Comparison of ENCODE assay signal across 7 cellular contexts in the genomic region with DNA sequence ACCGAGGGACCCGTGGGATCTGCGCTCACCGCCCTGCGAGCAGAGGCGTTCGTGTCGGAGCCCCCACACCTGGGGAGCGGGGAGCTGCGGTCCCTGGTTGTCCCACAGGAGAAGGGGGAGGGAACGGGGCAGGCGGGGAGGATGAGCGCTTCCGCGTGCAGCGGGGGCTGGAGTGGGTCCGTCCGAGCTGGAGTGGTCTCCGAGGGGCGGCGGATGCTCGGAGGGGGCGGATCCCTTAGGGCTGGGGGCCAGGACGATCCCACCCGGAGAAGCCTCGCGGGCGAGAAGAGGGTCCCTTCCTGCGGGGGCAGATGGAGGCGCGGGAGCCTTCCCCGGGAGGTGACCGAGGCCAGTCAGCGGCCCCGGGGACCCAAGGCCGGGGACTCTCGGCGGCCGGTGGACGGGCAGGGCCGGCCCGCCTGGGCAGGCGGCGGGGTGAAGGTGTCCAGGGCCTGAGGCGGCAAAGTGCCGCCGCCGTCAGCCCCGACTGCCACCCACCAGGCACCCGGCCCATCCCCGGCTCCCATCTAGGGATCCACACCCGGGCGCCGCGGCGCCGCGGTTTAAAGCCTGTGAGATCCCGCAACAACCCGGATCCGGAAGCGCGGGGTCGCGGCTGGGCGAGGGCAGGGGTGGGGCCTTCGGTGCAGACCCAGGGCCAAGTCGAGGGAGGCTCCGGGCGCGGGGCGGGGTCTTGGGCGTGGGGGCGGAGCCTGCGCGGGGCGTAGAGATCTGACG. TPM values are rescaled to one million over a fixed set of nuclear protein-coding genes. Genes with fewer than 3 reads are reported as not detected.
DNase-seq lines count a peak whose midpoint lies in the region; ATAC-seq and TF ChIP-seq lines count a peak whose summit lies in the region.

No MANE protein-coding gene starts in this region.

- H3K4me3 Mint-ChIP-seq in activated T-helper 17 cell treated with anti-CD3 and anti-CD28 coated beads, Interleukin-2, amount 50 U/mL, for 72 hours: peak overlapping the region; percentile 76
- H3K4me3 Mint-ChIP-seq in natural killer cell: peak overlapping the region; percentile 86

- DNase-seq in OCI-M1 (lab: John Stamatoyannopoulos, UW) (peak; percentile 91), fibroblast of pulmonary artery (ENCODE audit: low read depth) (peak; percentile 70), natural killer cell (peak; percentile 62)
- peak; percentile 74 to 88 (median 83) for DNase-seq in stimulated activated naive CD4-positive, alpha-beta T cell (lab: John Stamatoyannopoulos, UW)

- ATAC-seq in GM18909 (IDR thresholded peaks at IDR 0.05; ENCODE audit: poor library complexity, unreplicated experiment) (peak; percentile 82), HG03571 (IDR thresholded peaks at IDR 0.05; ENCODE audit: unreplicated experiment) (peak; percentile 72), natural killer cell (peak; percentile 87 to 95 (median 93))
- ATAC-seq in activated T-helper 17 cell treated with anti-CD3 and anti-CD28 coated beads, Interleukin-2, amount 50 U/mL, for 72 hours (replicated peaks): peak; percentile 100

- no peaks in the 10 kb centered on the region for H3K36me3 Mint-ChIP-seq in activated T-helper 17 cell treated with anti-CD3 and anti-CD28 coated beads, Interleukin-2, amount 50 U/mL, for 72 hours (ENCODE audit: low read depth)
- H3K36me3 Mint-ChIP-seq in natural killer cell: no peaks in the 10 kb centered on the region

- peaks cover 18% of the 10 kb centered on the region for H3K4me1 Mint-ChIP-seq in activated T-helper 17 cell treated with anti-CD3 and anti-CD28 coated beads, Interleukin-2, amount 50 U/mL, for 72 hours
- H3K4me1 Mint-ChIP-seq in natural killer cell: peaks cover 24 to 32% of the 10 kb centered on the region in 2 donors

- no peaks in the 10 kb centered on the region for H3K27me3 Mint-ChIP-seq in activated T-helper 17 cell treated with anti-CD3 and anti-CD28 coated beads, Interleukin-2, amount 50 U/mL, for 72 hours
- H3K27me3 Mint-ChIP-seq in natural killer cell (ENCODE audit: low read depth in 2 of 2): peaks cover 0 to 7% of the 10 kb centered on the region in 2 donors

- TF ChIP-seq CTCF in fibroblast of pulmonary artery (IDR thresholded peaks at IDR 0.05; ENCODE audit: low read length, missing control alignments): no peak
- no peak for TF ChIP-seq CTCF in natural killer cell (IDR thresholded peaks at IDR 0.05)

- intact Hi-C loops in natural killer cell (cut with micrococcal nuclease): no loop called here

- peak overlapping the region; percentile 78 for H3K27ac Mint-ChIP-seq in activated T-helper 17 cell treated with anti-CD3 and anti-CD28 coated beads, Interleukin-2, amount 50 U/mL, for 72 hours
- H3K27ac Mint-ChIP-seq in natural killer cell: peak overlapping the region; percentile 76 to 79

- peak overlapping the region; percentile 67 for H3K4me3 ChIP-seq in fibroblast of pulmonary artery (replicated peaks; ENCODE audit: low read depth, low read length)

- H3K9me3 Mint-ChIP-seq in activated T-helper 17 cell treated with anti-CD3 and anti-CD28 coated beads, Interleukin-2, amount 50 U/mL, for 72 hours: no peaks in the 10 kb centered on the region
- H3K9me3 Mint-ChIP-seq in natural killer cell: no peaks in the 10 kb centered on the region

RNA-seq across cellular contexts. Expression of gene CCDC27, which starts 5.3 kb away (rescaled TPM):
- not detected for total RNA-seq in activated T-helper 17 cell treated with anti-CD3 and anti-CD28 coated beads, Interleukin-2, amount 50 U/mL, for 72 hours
- total RNA-seq in natural killer cell: not detected

RNA-seq across cellular contexts. Expression of gene SMIM1, which starts 25.6 kb away (rescaled TPM):
- total RNA-seq in activated T-helper 17 cell treated with anti-CD3 and anti-CD28 coated beads, Interleukin-2, amount 50 U/mL, for 72 hours: 1 to 10 TPM; 1.5 to 2.8 TPM
- 1 to 10 TPM in 2 of 3 donors, under 1 TPM in 1; 0.78 to 2.6 (median 1.6) TPM for total RNA-seq in natural killer cell

RNA-seq across cellular contexts. Expression of gene LRRC47, which starts 49.3 kb away (rescaled TPM):
- total RNA-seq in activated T-helper 17 cell treated with anti-CD3 and anti-CD28 coated beads, Interleukin-2, amount 50 U/mL, for 72 hours: 10 to 100 TPM; 26.4 to 35.9 TPM
- 10 to 100 TPM; 33.5 to 49.8 (median 45.2) TPM for total RNA-seq in natural killer cell

Comparison
In these comparisons a context has a peak if more than half of its experiments do, and no peak if none do; other contexts are left out.
1. Peak in every context shown above with its lines: DNase-seq, ATAC-seq and H3K4me3 ChIP-seq.